Comparison of ENCODE assay signal across 11 cellular contexts in genomic region chr4:6687947-6688878, GRCh38. TPM values are rescaled to one million over a fixed set of nuclear protein-coding genes. Genes with fewer than 3 reads are reported as not detected.
DNase-seq lines count a peak whose midpoint lies in the region; ATAC-seq, FAIRE-seq and TF ChIP-seq lines count a peak whose summit lies in the region.
"Had no signal": no experiment of that assay in that cellular context is flagged by ENCODE, and none has a peak within 500 bp of the region (broad histone marks: within the 10 kb centered on the region; RNA-seq: fewer than 3 reads in every experiment).

No MANE protein-coding gene starts in this region.

- DNase-seq in CD4-positive, alpha-beta memory T cell, result no peak
- no peak for DNase-seq in activated naive CD8-positive, alpha-beta T cell treated with anti-CD3 and anti-CD28 coated beads, Interleukin-2, amount 10 ng/mL, durations not matched to agents 7 days and 5 days
- DNase-seq in stimulated activated CD4-positive, alpha-beta T cell treated with anti-CD3 and anti-CD28 coated beads, Interleukin-2, amount 100 ng/mL, for 24 hours, result no peak
- DNase-seq in D721Med (ENCODE audit: insufficient read length, low spot score) (no peak), Ammon's horn (ENCODE audit: low spot score) (no peak), NCI-H2227 treated with DMSO at 0.1 percent for 48 hours (lab: John Stamatoyannopoulos, UW) (no peak)

- peaks cover 6 to 25% of the 10 kb centered on the region in 2 donors for H3K36me3 Mint-ChIP-seq in CD4-positive, alpha-beta memory T cell
- H3K36me3 Mint-ChIP-seq in activated naive CD8-positive, alpha-beta T cell treated with anti-CD3 and anti-CD28 coated beads, Interleukin-2, amount 10 ng/mL, durations not matched to agents 7 days and 5 days, result peaks cover 15% of the 10 kb centered on the region

- CTCF ChIA-PET in CD4-positive, alpha-beta memory T cell (lab: Charles Lee; ENCODE audit: partially characterized antibody), result interaction anchor here (0.9 to 7.0 kb wide), 5 partner anchors 12 to 30 kb away, joined by 3 to 155 read pairs (median 52); partner anchors contain the start of gene MRFAP1L1

- H3K27ac ChIP-seq in CD4-positive, alpha-beta memory T cell (ENCODE audit: low read depth, low read length), result peak overlapping the region; percentile 62
- H3K27ac ChIP-seq in HUES64 (ENCODE audit: low read depth, low read length), result peak overlapping the region; percentile 59

- 80% methylated on average over 24 of the region's 24 CpGs for WGBS in HUES64

- POLR2A ChIA-PET in CD4-positive, alpha-beta memory T cell (lab: Charles Lee; ENCODE audit: partially characterized antibody), result interaction anchor here (2.1 to 34.5 kb wide), 5 partner anchors 8 to 380 kb away, joined by 16 to 1401 read pairs (median 113); partner anchors contain the start of genes BLOC1S4, GRPEL1, MRFAP1 and MRFAP1L1
- POLR2A ChIA-PET in activated naive CD8-positive, alpha-beta T cell treated with anti-CD3 and anti-CD28 coated beads, Interleukin-2, amount 10 ng/mL, durations not matched to agents 7 days and 5 days (lab: Charles Lee), result interaction anchor here (1.0 to 10.6 kb wide), 8 partner anchors 8 to 48 kb away, joined by 4 to 199 read pairs (median 24); partner anchors contain the start of genes BLOC1S4, MRFAP1 and MRFAP1L1

- TF ChIP-seq CTCF in D721Med (IDR thresholded peaks at IDR 0.05; ENCODE audit: insufficient read depth, missing control alignments), result no peak

- H3K9me3 Mint-ChIP-seq in CD4-positive, alpha-beta memory T cell, result no peaks in the 10 kb centered on the region
- H3K9me3 Mint-ChIP-seq in activated naive CD8-positive, alpha-beta T cell treated with anti-CD3 and anti-CD28 coated beads, Interleukin-2, amount 10 ng/mL, durations not matched to agents 7 days and 5 days, result no peaks in the 10 kb centered on the region
- H3K9me3 Mint-ChIP-seq: activated naive CD4-positive, alpha-beta T cell treated with anti-CD3 and anti-CD28 coated beads for 36 hours; IgD-negative memory B cell had no signal

- H3K4me3 Mint-ChIP-seq in CD4-positive, alpha-beta memory T cell, result peak overlapping the region; percentile 87 to 97 (median 93)
- H3K4me3 Mint-ChIP-seq in activated naive CD8-positive, alpha-beta T cell treated with anti-CD3 and anti-CD28 coated beads, Interleukin-2, amount 10 ng/mL, durations not matched to agents 7 days and 5 days, result peak overlapping the region; percentile 87

- intact Hi-C loops in CD4-positive, alpha-beta memory T cell (cut with micrococcal nuclease), result no loop called here

- no peaks in the 10 kb centered on the region for H3K27me3 Mint-ChIP-seq in CD4-positive, alpha-beta memory T cell
- no peaks in the 10 kb centered on the region for H3K27me3 Mint-ChIP-seq in activated naive CD8-positive, alpha-beta T cell treated with anti-CD3 and anti-CD28 coated beads, Interleukin-2, amount 10 ng/mL, durations not matched to agents 7 days and 5 days

- H3K27ac Mint-ChIP-seq in CD4-positive, alpha-beta memory T cell, result peak overlapping the region; percentile 89 to 99 (median 97)
- peak overlapping the region; percentile 92 for H3K27ac Mint-ChIP-seq in activated naive CD8-positive, alpha-beta T cell treated with anti-CD3 and anti-CD28 coated beads, Interleukin-2, amount 10 ng/mL, durations not matched to agents 7 days and 5 days
- H3K27ac Mint-ChIP-seq: activated naive CD4-positive, alpha-beta T cell treated with anti-CD3 and anti-CD28 coated beads for 36 hours had no signal

- ATAC-seq in activated naive CD8-positive, alpha-beta T cell treated with anti-CD3 and anti-CD28 coated beads, Interleukin-2, amount 10 ng/mL, durations not matched to agents 7 days and 5 days (ENCODE audit: low read depth), result no peak

- peak overlapping the region; percentile 18 to 55 for H3K4me3 ChIP-seq in CD4-positive, alpha-beta memory T cell (ENCODE audit: low read length in 2 of 2)
- no peak overlapping the region for H3K4me3 ChIP-seq in HUES64 (ENCODE audit: low read length)
- peak overlapping the region; percentile 25 for H3K4me3 ChIP-seq in mucosa of stomach (ENCODE audit: low read length)

- peaks cover 48 to 85% (median 65%) of the 10 kb centered on the region in 4 donors for H3K4me1 Mint-ChIP-seq in CD4-positive, alpha-beta memory T cell
- peaks cover 59% of the 10 kb centered on the region for H3K4me1 Mint-ChIP-seq in activated naive CD8-positive, alpha-beta T cell treated with anti-CD3 and anti-CD28 coated beads, Interleukin-2, amount 10 ng/mL, durations not matched to agents 7 days and 5 days
- H3K4me1 Mint-ChIP-seq: IgD-negative memory B cell had no signal

- no peaks in the 10 kb centered on the region for H3K36me3 ChIP-seq in CD4-positive, alpha-beta memory T cell (ENCODE audit: insufficient read depth, low read length)
- H3K36me3 ChIP-seq in HUES64 (ENCODE audit: insufficient read depth, low read length) (no peaks in the 10 kb centered on the region), mucosa of stomach (ENCODE audit: control insufficient read depth, insufficient read depth, low read length) (no peaks in the 10 kb centered on the region)

- H3K4me1 ChIP-seq in CD4-positive, alpha-beta memory T cell (ENCODE audit: insufficient read depth, low read length), result peaks cover 65% of the 10 kb centered on the region
- H3K4me1 ChIP-seq in HUES64 (ENCODE audit: insufficient read depth, low read length) (peaks cover 14% of the 10 kb centered on the region), mucosa of stomach (ENCODE audit: control insufficient read depth, insufficient read depth, low read length) (peaks cover 48% of the 10 kb centered on the region)

- no peak for FAIRE-seq in D721Med (lab: Jason Lieb, UNC)

- H3K27me3 ChIP-seq in CD4-positive, alpha-beta memory T cell (ENCODE audit: insufficient read depth, low read length), result no peaks in the 10 kb centered on the region
- H3K27me3 ChIP-seq in HUES64 (ENCODE audit: insufficient read depth, low read length) (no peaks in the 10 kb centered on the region), mucosa of stomach (ENCODE audit: control insufficient read depth, insufficient read depth, low read length) (no peaks in the 10 kb centered on the region)

- no peak overlapping the region; the same call in 1 of the 2 replicates for H3K9ac ChIP-seq in HUES64 (ENCODE audit: low read depth, low read length)
- peak overlapping the region; percentile 70 for H3K9ac ChIP-seq in mucosa of stomach (ENCODE audit: low read length)

- no peaks in the 10 kb centered on the region for H3K9me3 ChIP-seq in CD4-positive, alpha-beta memory T cell (ENCODE audit: control insufficient read depth in 1 of 2, low read length in 2 of 2)
- H3K9me3 ChIP-seq in HUES64 (ENCODE audit: insufficient read depth, low read depth, low read length) (peaks cover 2% of the 10 kb centered on the region; the same call in 1 of the 2 replicates), mucosa of stomach (ENCODE audit: control insufficient read depth, low read length) (no peaks in the 10 kb centered on the region)

RNA-seq across cellular contexts. Expression of gene S100P, which starts 5.5 kb away (rescaled TPM):
- 1 to 10 TPM; 2.0 to 2.1 TPM for total RNA-seq in CD4-positive, alpha-beta memory T cell
- polyA plus RNA-seq in CD4-positive, alpha-beta memory T cell, result 1 to 10 TPM; 1.3 to 3.9 TPM
- not detected for polyA plus RNA-seq in HUES64 (2013, experiment 1 of 2)
- polyA plus RNA-seq in HUES64 (2013, experiment 2 of 2), result not detected
- 1 to 10 TPM in 1 of 2 experiments, not detected in 1; 1.5 TPM for total RNA-seq in activated naive CD8-positive, alpha-beta T cell treated with anti-CD3 and anti-CD28 coated beads, Interleukin-2, amount 10 ng/mL, durations not matched to agents 7 days and 5 days
- polyA plus RNA-seq: IgD-negative memory B cell, neural cell had no signal

RNA-seq across cellular contexts. Expression of gene MRFAP1L1, which starts 21.5 kb away (rescaled TPM):
- 100 to 1,000 TPM; 127 to 134 TPM for total RNA-seq in CD4-positive, alpha-beta memory T cell
- polyA plus RNA-seq in CD4-positive, alpha-beta memory T cell, result 100 to 1,000 TPM; 132 to 147 TPM
- 45.4 TPM for polyA plus RNA-seq in HUES64 (2013, experiment 1 of 2)
- polyA plus RNA-seq in HUES64 (2013, experiment 2 of 2), result 53.8 TPM
- total RNA-seq in activated naive CD8-positive, alpha-beta T cell treated with anti-CD3 and anti-CD28 coated beads, Interleukin-2, amount 10 ng/mL, durations not matched to agents 7 days and 5 days, result 10 to 100 TPM; 74.6 to 80.0 TPM

RNA-seq across cellular contexts. Expression of gene BLOC1S4, which starts 27.8 kb away (rescaled TPM):
- total RNA-seq in CD4-positive, alpha-beta memory T cell, result 10 to 100 TPM; 35.3 to 37.8 TPM
- polyA plus RNA-seq in CD4-positive, alpha-beta memory T cell, result 10 to 100 TPM; 72.6 to 76.2 TPM
- 14.8 TPM for polyA plus RNA-seq in HUES64 (2013, experiment 1 of 2)
- 17.6 TPM for polyA plus RNA-seq in HUES64 (2013, experiment 2 of 2)
- 10 to 100 TPM; 23.9 to 24.3 TPM for total RNA-seq in activated naive CD8-positive, alpha-beta T cell treated with anti-CD3 and anti-CD28 coated beads, Interleukin-2, amount 10 ng/mL, durations not matched to agents 7 days and 5 days

RNA-seq across cellular contexts. Expression of gene MRFAP1, which starts 47.7 kb away (rescaled TPM):
- 100 to 1,000 TPM; 149 to 157 TPM for total RNA-seq in CD4-positive, alpha-beta memory T cell
- 100 to 1,000 TPM; 156 to 169 TPM for polyA plus RNA-seq in CD4-positive, alpha-beta memory T cell
- polyA plus RNA-seq in HUES64 (2013, experiment 1 of 2), result 253 TPM
- 255 TPM for polyA plus RNA-seq in HUES64 (2013, experiment 2 of 2)
- total RNA-seq in activated naive CD8-positive, alpha-beta T cell treated with anti-CD3 and anti-CD28 coated beads, Interleukin-2, amount 10 ng/mL, durations not matched to agents 7 days and 5 days, result 100 to 1,000 TPM; 123 to 128 TPM
